In genomic region chr12:66303316-66303804, GRCh38 we compare ENCODE assay signal across 8 cellular contexts. TPM values are rescaled to one million over a fixed set of nuclear protein-coding genes. Genes with fewer than 3 reads are reported as not detected.
DNase-seq lines count a peak whose midpoint lies in the region; ATAC-seq and TF ChIP-seq lines count a peak whose summit lies in the region.
"Not testable (repeated sequence)": the region's sequence is repeated elsewhere in the genome, so short reads cannot be mapped to it uniquely, and the experiment has no call there.

No MANE protein-coding gene starts in this region.

- H3K9ac ChIP-seq in OCI-LY1 (ENCODE audit: low read length): peak overlapping the region; percentile 37

- not testable (repeated sequence) for H3K36me3 ChIP-seq in OCI-LY1 (ENCODE audit: insufficient read depth, low read length); esophagus muscularis mucosa
- peaks cover 10% of the 10 kb centered on the region for H3K36me3 ChIP-seq in upper lobe of right lung

- H3K36me3 Mint-ChIP-seq in nephron progenitor cell (ENCODE audit: low read depth): not testable (repeated sequence)

- H3K4me3 Mint-ChIP-seq in nephron progenitor cell: peak overlapping the region; percentile 98

- intact Hi-C loops in esophagus muscularis mucosa (cut with DNase I): loop anchor here (10.0 kb wide), 1 partner anchor 179 kb away; no protein-coding TSS in a partner anchor
- intact Hi-C loops in upper lobe of right lung (cut with DNase I): not testable (repeated sequence)

- H3K27ac Mint-ChIP-seq in nephron progenitor cell: not testable (repeated sequence)

- H3K27me3 ChIP-seq in OCI-LY1 (ENCODE audit: insufficient read depth, low read length); esophagus muscularis mucosa; upper lobe of right lung: not testable (repeated sequence)

- H3K4me2 ChIP-seq in OCI-LY1 (ENCODE audit: low read length): peak overlapping the region; percentile 70

- H2AFZ ChIP-seq in OCI-LY1 (ENCODE audit: low read length): not testable (repeated sequence)

- not testable (repeated sequence) for TF ChIP-seq POLR2A in esophagus muscularis mucosa (IDR thresholded peaks at IDR 0.05; ENCODE audit: low read depth)

- not testable (repeated sequence) for H3F3A ChIP-seq in OCI-LY1 (ENCODE audit: insufficient read depth, low read length)

- not testable (repeated sequence) for H3K9me3 ChIP-seq in OCI-LY1 (ENCODE audit: low read length); esophagus muscularis mucosa; upper lobe of right lung

- ATAC-seq in GM21447 (IDR thresholded peaks at IDR 0.05; ENCODE audit: unreplicated experiment): peak; percentile 56
- ATAC-seq in HG03103 (IDR thresholded peaks at IDR 0.05; ENCODE audit: low read depth, unreplicated experiment): peak; percentile 39
- ATAC-seq in upper lobe of right lung: not testable (repeated sequence)

- in situ Hi-C loops in GM13977 (cut with MboI; ENCODE audit: low pct_unique_long_range_greater_than_20kb, low sequenced_read_pairs, unreplicated experiment): not testable (repeated sequence)

- peak overlapping the region; percentile 34 for H3K27ac ChIP-seq in OCI-LY1 (ENCODE audit: low read depth, low read length, poor library complexity, severe bottlenecking)
- peak overlapping the region in 2 of 4 donors; percentile 79 to 86 for H3K27ac ChIP-seq in esophagus muscularis mucosa (replicated peaks in 1 of 4)
- not testable (repeated sequence) for H3K27ac ChIP-seq in upper lobe of right lung

- peaks cover 33% of the 10 kb centered on the region for H3K4me1 Mint-ChIP-seq in nephron progenitor cell

- TF ChIP-seq EP300 in esophagus muscularis mucosa (IDR thresholded peaks at IDR 0.05): not testable (repeated sequence)

- not testable (repeated sequence) for H3K9me3 Mint-ChIP-seq in nephron progenitor cell

- H3K27me3 Mint-ChIP-seq in nephron progenitor cell (ENCODE audit: low read depth, poor library complexity): peaks cover 36% of the 10 kb centered on the region

- DNase-seq in GM13977 (ENCODE audit: low spot score): peak; percentile 29
- peak; percentile 0 for DNase-seq in activated T-helper 9 cell treated with anti-CD3 and anti-CD28 coated beads, Interleukin-2, amount 50 U/mL, for 16 hours (ENCODE audit: low read depth)
- DNase-seq in esophagus muscularis mucosa (ENCODE audit: extremely low spot score); nephron progenitor cell; upper lobe of right lung: not testable (repeated sequence)

- H3K4me3 ChIP-seq in OCI-LY1 (ENCODE audit: low read depth, low read length, poor library complexity, severe bottlenecking) (peak overlapping the region; percentile 72), esophagus muscularis mucosa (peak overlapping the region in 3 of 4 donors; percentile 62 to 86 (median 72)), upper lobe of right lung (peak overlapping the region; percentile 69)

- 81% methylated on average over 14 of the region's 14 CpGs for WGBS in esophagus muscularis mucosa

- H4K20me1 ChIP-seq in OCI-LY1 (ENCODE audit: insufficient read depth, low read length): not testable (repeated sequence)

- TF ChIP-seq CTCF in GM13977 (IDR thresholded peaks at IDR 0.05; ENCODE audit: extremely low read depth, insufficient read depth, missing control alignments); OCI-LY1 (IDR thresholded peaks at IDR 0.05; ENCODE audit: low read length); esophagus muscularis mucosa (IDR thresholded peaks at IDR 0.05); nephron progenitor cell (IDR thresholded peaks at IDR 0.05); upper lobe of right lung (IDR thresholded peaks at IDR 0.05): not testable (repeated sequence)

- not testable (repeated sequence) for H3K9me2 ChIP-seq in OCI-LY1 (ENCODE audit: low read depth, low read length)

- peaks cover 32% of the 10 kb centered on the region for H3K4me1 ChIP-seq in OCI-LY1 (ENCODE audit: insufficient read depth, low read length, severe bottlenecking)
- peaks cover 11 to 29% (median 20%) of the 10 kb centered on the region in 4 donors for H3K4me1 ChIP-seq in esophagus muscularis mucosa
- peaks cover 13% of the 10 kb centered on the region for H3K4me1 ChIP-seq in upper lobe of right lung

- H3K79me2 ChIP-seq in OCI-LY1 (ENCODE audit: insufficient read depth, low read length): not testable (repeated sequence)

RNA-seq across cellular contexts. Expression of gene HELB, which starts 1.1 kb away (rescaled TPM):
- total RNA-seq in esophagus muscularis mucosa (1 to 10 TPM; 1.3 to 5.0 (median 1.9) TPM), upper lobe of right lung (6.9 TPM)
